ENCODE assay signal across 2 cellular contexts in genomic region chr1:237591353-237591752, GRCh38.
TF ChIP-seq lines count a peak whose summit lies in the region.

No MANE protein-coding gene starts in this region.

TF ChIP-seq in H1, 55 proteins besides CTCF, POLR2A, EP300 and RAD21:
- TF ChIP-seq EZH2 (IDR thresholded peaks at IDR 0.05; ENCODE audit: low read depth, low read length, severe bottlenecking), result no peak

TF ChIP-seq in HepG2, 621 proteins besides CTCF, POLR2A, EP300 and RAD21:
- TF ChIP-seq ARNT (IDR thresholded peaks at IDR 0.05) (no peak), FOXO4 (CRISPR knock-in tag; conservative IDR thresholded peaks at IDR 0.05) (no peak), ZBTB10 (CRISPR knock-in tag; IDR thresholded peaks at IDR 0.05; ENCODE audit: borderline replicate concordance) (no peak), DNMT1 (CRISPR knock-in tag; IDR thresholded peaks at IDR 0.05) (no peak), ZFP36L1 (CRISPR knock-in tag; IDR thresholded peaks at IDR 0.05) (no peak), TAF1 (CRISPR knock-in tag; IDR thresholded peaks at IDR 0.05) (no peak), RFX1 (IDR thresholded peaks at IDR 0.05) (no peak), YY1 (IDR thresholded peaks at IDR 0.05; ENCODE audit: insufficient read depth, insufficient replicate concordance, low read depth, low read length) (no peak), TEAD3 (CRISPR knock-in tag; optimal IDR thresholded peaks at IDR 0.05; ENCODE audit: borderline replicate concordance) (no peak), AGO2 (optimal IDR thresholded peaks at IDR 0.05; ENCODE audit: low read depth, low read length) (no peak)
- TF ChIP-seq, protein P1, sequence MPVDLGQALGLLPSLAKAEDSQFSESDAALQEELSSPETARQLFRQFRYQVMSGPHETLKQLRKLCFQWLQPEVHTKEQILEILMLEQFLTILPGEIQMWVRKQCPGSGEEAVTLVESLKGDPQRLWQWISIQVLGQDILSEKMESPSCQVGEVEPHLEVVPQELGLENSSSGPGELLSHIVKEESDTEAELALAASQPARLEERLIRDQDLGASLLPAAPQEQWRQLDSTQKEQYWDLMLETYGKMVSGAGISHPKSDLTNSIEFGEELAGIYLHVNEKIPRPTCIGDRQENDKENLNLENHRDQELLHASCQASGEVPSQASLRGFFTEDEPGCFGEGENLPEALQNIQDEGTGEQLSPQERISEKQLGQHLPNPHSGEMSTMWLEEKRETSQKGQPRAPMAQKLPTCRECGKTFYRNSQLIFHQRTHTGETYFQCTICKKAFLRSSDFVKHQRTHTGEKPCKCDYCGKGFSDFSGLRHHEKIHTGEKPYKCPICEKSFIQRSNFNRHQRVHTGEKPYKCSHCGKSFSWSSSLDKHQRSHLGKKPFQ (CRISPR knock-in tag; IDR thresholded peaks at IDR 0.05; ENCODE audit: insufficient replicate concordance), result no peak
TF ChIP-seq in HepG2: peak in this region for 0.
